ENCODE assay signal across 9 cellular contexts in genomic region chr21:31554511-31555022, GRCh38.
DNase-seq lines count a peak whose midpoint lies in the region; ATAC-seq, FAIRE-seq and TF ChIP-seq lines count a peak whose summit lies in the region.
"Had no signal": no experiment of that assay in that cellular context is flagged by ENCODE, and none has a peak within 500 bp of the region (broad histone marks: within the 10 kb centered on the region; RNA-seq: fewer than 3 reads in every experiment).

No MANE protein-coding gene starts in this region.

- H3K4ac ChIP-seq in neuronal stem cell (ENCODE audit: low read length): no peak overlapping the region

- TF ChIP-seq CTCF in ascending aorta (IDR thresholded peaks at IDR 0.05): no peak

- H3K18ac ChIP-seq in neuronal stem cell (ENCODE audit: low read length): peak overlapping the region; percentile 78

- peaks cover 0 to 8% of the 10 kb centered on the region in 2 donors for H3K36me3 ChIP-seq in neuronal stem cell (replicated peaks in 1 of 2; ENCODE audit: control insufficient read depth in 2 of 2, insufficient read depth in 2 of 2, low read length in 2 of 2)
- H3K36me3 ChIP-seq in ascending aorta: no peaks in the 10 kb centered on the region

- H3K79me1 ChIP-seq in neuronal stem cell (ENCODE audit: low read depth, low read length): peaks cover 7% of the 10 kb centered on the region

- H2BK15ac ChIP-seq in neuronal stem cell (ENCODE audit: low read length): no peak overlapping the region

- H2BK120ac ChIP-seq in neuronal stem cell (ENCODE audit: low read depth, low read length): no peak overlapping the region

- H3K27me3 Mint-ChIP-seq in activated naive CD4-positive, alpha-beta T cell treated with anti-CD3 and anti-CD28 coated beads for 36 hours (ENCODE audit: low read depth): peaks cover 23% of the 10 kb centered on the region

- H3K27ac ChIP-seq in neuronal stem cell (replicated peaks; ENCODE audit: low read length) (peak overlapping the region; percentile 60), ascending aorta (no peak overlapping the region)

- no peak overlapping the region for H4K91ac ChIP-seq in neuronal stem cell (ENCODE audit: low read depth, low read length, poor library complexity)

- no peak overlapping the region for H2AK5ac ChIP-seq in neuronal stem cell (ENCODE audit: low read depth, low read length)

- no peak overlapping the region for H3K4me3 Mint-ChIP-seq in activated naive CD4-positive, alpha-beta T cell treated with anti-CD3 and anti-CD28 coated beads for 36 hours
- H3K4me3 Mint-ChIP-seq: activated B cell treated with CpG ODN at 0.5 μM for 24 hours had no signal

- H2AFZ ChIP-seq in neuronal stem cell (ENCODE audit: low read length): peak overlapping the region; percentile 64

- CTCF ChIA-PET in activated naive CD4-positive, alpha-beta T cell treated with anti-CD3 and anti-CD28 coated beads for 36 hours (lab: Charles Lee): interaction anchor here (0.5 to 1.7 kb wide), 4 partner anchors 25 to 453 kb away, joined by 3 to 8 read pairs (median 5); no protein-coding TSS in a partner anchor

- peaks cover 3% of the 10 kb centered on the region for H3K36me3 Mint-ChIP-seq in activated naive CD4-positive, alpha-beta T cell treated with anti-CD3 and anti-CD28 coated beads for 36 hours (ENCODE audit: low read depth)

- no peak overlapping the region for H3K27ac Mint-ChIP-seq in activated naive CD4-positive, alpha-beta T cell treated with anti-CD3 and anti-CD28 coated beads for 36 hours
- H3K27ac Mint-ChIP-seq: activated B cell treated with CpG ODN at 0.5 μM for 24 hours had no signal

- intact Hi-C loops in activated naive CD4-positive, alpha-beta T cell treated with anti-CD3 and anti-CD28 coated beads for 36 hours (cut with micrococcal nuclease): loop anchor here (1.0 to 5.0 kb wide), 4 partner anchors 45 to 837 kb away; partner anchors contain the start of gene KRTAP21-3
- intact Hi-C loops in ascending aorta (cut with DNase I): no loop called here

- H3K9ac ChIP-seq in neuronal stem cell (ENCODE audit: low read depth, low read length, poor library complexity): no peak overlapping the region

- H3K9me3 ChIP-seq in neuronal stem cell (replicated peaks in 1 of 2; ENCODE audit: control insufficient read depth in 2 of 2, insufficient read depth in 1 of 2, low read depth in 1 of 2, low read length in 2 of 2) (peaks cover 0 to 4% of the 10 kb centered on the region in 2 donors), ascending aorta (no peaks in the 10 kb centered on the region)

- H3K23ac ChIP-seq in neuronal stem cell (ENCODE audit: low read depth, low read length, poor library complexity): no peak overlapping the region

- H3K4me1 ChIP-seq in neuronal stem cell (ENCODE audit: control insufficient read depth in 2 of 2, insufficient read depth in 1 of 2, low read depth in 1 of 2, low read length in 2 of 2) (peaks cover 27 to 36% of the 10 kb centered on the region in 2 donors), ascending aorta (peaks cover 0 to 3% of the 10 kb centered on the region in 2 donors)

- WGBS in neuronal stem cell (ENCODE audit: extremely low coverage in 2 of 2, insufficient read length in 2 of 2, insufficient replicate concordance in 1 of 2), 2 donors: no CpG with 5 or more reads among the region's 7 CpGs

- H2BK5ac ChIP-seq in neuronal stem cell (ENCODE audit: low read length): no peak overlapping the region

- peak; percentile 50 for ATAC-seq in GM21390 (IDR thresholded peaks at IDR 0.05; ENCODE audit: unreplicated experiment)

- no peak for FAIRE-seq in HTR-8/SVneo (lab: Jason Lieb, UNC)

- peaks cover 35% of the 10 kb centered on the region for H3K4me1 Mint-ChIP-seq in activated naive CD4-positive, alpha-beta T cell treated with anti-CD3 and anti-CD28 coated beads for 36 hours (ENCODE audit: low read depth)

- H3K4me3 ChIP-seq in neuronal stem cell (ENCODE audit: low read length in 2 of 2): peak overlapping the region; percentile 3 to 15
- no peak overlapping the region for H3K4me3 ChIP-seq in ascending aorta

- H3K27me3 ChIP-seq in neuronal stem cell (ENCODE audit: control insufficient read depth in 3 of 3, insufficient read depth in 3 of 3, low read depth in 1 of 3, low read length in 3 of 3) (no peaks in the 10 kb centered on the region), ascending aorta (no peaks in the 10 kb centered on the region)

- no peaks in the 10 kb centered on the region for H3K9me3 Mint-ChIP-seq in activated naive CD4-positive, alpha-beta T cell treated with anti-CD3 and anti-CD28 coated beads for 36 hours
- H3K9me3 Mint-ChIP-seq: activated B cell treated with CpG ODN at 0.5 μM for 24 hours had no signal

- no peak overlapping the region for H3K4me2 ChIP-seq in neuronal stem cell (ENCODE audit: insufficient read depth, low read length, poor library complexity, severe bottlenecking)

- no peak overlapping the region for H3K14ac ChIP-seq in neuronal stem cell (ENCODE audit: low read length)

- DNase-seq in A172 (ENCODE audit: low spot score) (peak; percentile 25), HTR-8/SVneo (ENCODE audit: insufficient read length, low spot score) (peak; percentile 48), neuronal stem cell (ENCODE audit: low spot score) (peak; percentile 57), ascending aorta (ENCODE audit: low spot score in 2 of 2) (no peak), NCI-H510A (lab: John Stamatoyannopoulos, UW) (no peak), Ammon's horn (ENCODE audit: low spot score) (no peak)
- DNase-seq in activated naive CD4-positive, alpha-beta T cell treated with anti-CD3 and anti-CD28 coated beads for 36 hours: peak; percentile 57
- DNase-seq: activated B cell treated with CpG ODN at 0.5 μM for 24 hours had no signal

- no peak overlapping the region for H4K8ac ChIP-seq in neuronal stem cell (ENCODE audit: low read depth, low read length)

- no peak overlapping the region for H2BK12ac ChIP-seq in neuronal stem cell (ENCODE audit: low read length)

Comparison
In these comparisons a context has a peak if more than half of its experiments do, and no peak if none do; other contexts are left out.
1. DNase-seq: peak in A172 (single experiment), HTR-8/SVneo (single experiment), activated naive CD4-positive, alpha-beta T cell treated with anti-CD3 and anti-CD28 coated beads for 36 hours (single experiment) and neuronal stem cell (single experiment); none in ascending aorta (0 of 2), NCI-H510A (single experiment) and Ammon's horn (single experiment).
2. H3K4me3 ChIP-seq: peak in neuronal stem cell (2 of 2); none in ascending aorta (0 of 2).